10 cellular contexts compared by ENCODE assay signal in genomic region chr2:231670892-231671616, GRCh38. TPM values are rescaled to one million over a fixed set of nuclear protein-coding genes. Genes with fewer than 3 reads are reported as not detected.
A peak's percentile ranks its signal among the peaks of the same experiment; 100 is the strongest.
DNase-seq lines count a peak whose midpoint lies in the region; ATAC-seq and TF ChIP-seq lines count a peak whose summit lies in the region.
"Had no signal": no experiment of that assay in that cellular context is flagged by ENCODE, and none has a peak within 500 bp of the region (broad histone marks: within the 10 kb centered on the region; RNA-seq: fewer than 3 reads in every experiment).

No MANE protein-coding gene starts in this region.

- CTCF ChIA-PET in OCI-LY7 (lab: Charles Lee; ENCODE audit: unreplicated experiment): interaction anchor here (0.9 to 1.9 kb wide), 3 partner anchors 15 to 24 kb away, joined by 3 to 6 read pairs (median 4); no protein-coding TSS in a partner anchor

- H3K9ac ChIP-seq in H9 (ENCODE audit: extremely low read depth, insufficient read length, low read length): no peak overlapping the region
- H3K9ac ChIP-seq in iPS-18a (ENCODE audit: low read length): peak overlapping the region; percentile 11

- POLR2A ChIA-PET in OCI-LY7 (lab: Charles Lee): interaction anchor here (0.7 to 7.4 kb wide), 12 partner anchors 10 to 1418 kb away, joined by 3 to 201 read pairs (median 10); partner anchors contain the start of gene PTMA

- H3K27ac Mint-ChIP-seq in H9: peak overlapping the region in 2 of 3 experiments; percentile 87 to 88; a peak in 3 of 7 replicates

- no peak overlapping the region for H2BK12ac ChIP-seq in H9 (ENCODE audit: insufficient read length, low read depth, low read length)

- H3K4me2 ChIP-seq in H9 (ENCODE audit: insufficient read depth, insufficient read length, low read length) (no peak overlapping the region), OCI-LY7 (ENCODE audit: low read length) (peak overlapping the region; percentile 97)

- no peak overlapping the region for H3K23ac ChIP-seq in H9 (ENCODE audit: insufficient read length, low read depth, low read length)

- H2AK5ac ChIP-seq in H9 (ENCODE audit: insufficient read length, low read length): no peak overlapping the region

- peak overlapping the region; percentile 4 for H3K27ac ChIP-seq in H9 (ENCODE audit: insufficient read length, low read depth, low read length)
- peak overlapping the region; percentile 99 for H3K27ac ChIP-seq in OCI-LY7 (ENCODE audit: low read depth, low read length, poor library complexity, severe bottlenecking)
- H3K27ac ChIP-seq in iPS-18a (ENCODE audit: low read length): no peak overlapping the region
- H3K27ac ChIP-seq in upper lobe of right lung: peak overlapping the region; percentile 89
- H3K27ac ChIP-seq: pancreas, SJSA1 had no signal

- BruUV-seq in OCI-LY7 (replicated peaks; lab: Mats Ljungman, UMichigan): TSS peak; percentile 96

- H3K56ac ChIP-seq in H9 (ENCODE audit: insufficient read length, low read depth, low read length): no peak overlapping the region

- H4K5ac ChIP-seq in H9 (ENCODE audit: insufficient read length, low read depth, low read length): no peak overlapping the region

- no peak overlapping the region for H3K4me3 Mint-ChIP-seq in H9

- H3K4me1 Mint-ChIP-seq in H9: peaks cover 34 to 52% of the 10 kb centered on the region in 2 experiments

- peak overlapping the region; percentile 23 for H3K18ac ChIP-seq in H9 (ENCODE audit: insufficient read length, low read depth, low read length)

- no peaks in the 10 kb centered on the region for H3K9me3 Mint-ChIP-seq in H9

- intact Hi-C loops in OCI-LY7 (cut with micrococcal nuclease; ENCODE audit: unreplicated experiment): loop anchor here (5.0 to 10.0 kb wide), 3 partner anchors 159 to 276 kb away; partner anchors contain the start of genes B3GNT7 and NCL
- intact Hi-C loops in upper lobe of right lung (cut with DNase I): no loop called here

- H3K27me3 Mint-ChIP-seq in H9 (ENCODE audit: low read depth): no peaks in the 10 kb centered on the region

- H2AFZ ChIP-seq in H9 (ENCODE audit: low read length): no peak overlapping the region
- H2AFZ ChIP-seq in OCI-LY7 (ENCODE audit: low read length): no peak overlapping the region

- no peak overlapping the region for H4K91ac ChIP-seq in H9 (ENCODE audit: insufficient read length, low read depth, low read length)

- no peak overlapping the region for H2BK15ac ChIP-seq in H9 (ENCODE audit: low read depth, low read length)

- peak overlapping the region; percentile 10; the same call in 1 of the 2 replicates for H3K14ac ChIP-seq in H9 (ENCODE audit: insufficient read depth, low read length)

- WGBS in H9 (ENCODE audit: extremely low coverage, insufficient read length, low lambda C conversion rate): no CpG with 5 or more reads among the region's 8 CpGs

- H3K4me1 ChIP-seq in H9 (ENCODE audit: insufficient read depth, low read length) (peaks cover 12% of the 10 kb centered on the region; the same call in 1 of the 2 replicates), OCI-LY7 (ENCODE audit: insufficient read depth, low read length, poor library complexity, severe bottlenecking) (peaks cover 92% of the 10 kb centered on the region), iPS-18a (ENCODE audit: control insufficient read depth, low read depth, low read length) (peaks cover 31% of the 10 kb centered on the region), upper lobe of right lung (peaks cover 56% of the 10 kb centered on the region)

- H3K36me3 ChIP-seq in OCI-LY7 (ENCODE audit: insufficient read depth, low read length): no peaks in the 10 kb centered on the region
- H3K36me3 ChIP-seq in iPS-18a (ENCODE audit: control insufficient read depth, low read depth, low read length): no peaks in the 10 kb centered on the region
- H3K36me3 ChIP-seq in upper lobe of right lung: no peaks in the 10 kb centered on the region
- H3K36me3 ChIP-seq: pancreas, SJSA1 had no signal

- H4K20me1 ChIP-seq in H9 (ENCODE audit: control insufficient read depth, insufficient read depth, insufficient read length): no peaks in the 10 kb centered on the region
- no peaks in the 10 kb centered on the region for H4K20me1 ChIP-seq in OCI-LY7 (ENCODE audit: insufficient read depth, low read length)

- no peaks in the 10 kb centered on the region; a peak in 1 of 7 replicates for H3K36me3 Mint-ChIP-seq in H9 (ENCODE audit: insufficient read depth in 1 of 3, low read depth in 3 of 3)

- H3K9me2 ChIP-seq in OCI-LY7 (ENCODE audit: insufficient read depth, low read length): no peaks in the 10 kb centered on the region

- no peak for DNase-seq in GM12864 (ENCODE audit: low read depth)
- peak; percentile 66 for DNase-seq in H9
- DNase-seq in OCI-LY7 (ENCODE audit: low spot score): peak; percentile 72
- no peak for DNase-seq in upper lobe of right lung
- no peak for DNase-seq in SHP77 (lab: John Stamatoyannopoulos, UW)
- DNase-seq in SKM-1 treated with dmso at 0.1 percent for 144 hours (lab: John Stamatoyannopoulos, UW; ENCODE audit: unreplicated experiment): no peak
- DNase-seq in T-helper 2 cell: no peak

- no peak overlapping the region for H4K8ac ChIP-seq in H9 (replicated peaks; ENCODE audit: insufficient read length, low read depth, low read length)

- H3K27me3 ChIP-seq in H9 (ENCODE audit: insufficient read depth, low read length): no peaks in the 10 kb centered on the region
- no peaks in the 10 kb centered on the region for H3K27me3 ChIP-seq in iPS-18a (ENCODE audit: control insufficient read depth, insufficient read depth, low read length)
- H3K27me3 ChIP-seq in upper lobe of right lung: no peaks in the 10 kb centered on the region
- H3K27me3 ChIP-seq: pancreas, SJSA1 had no signal

- ATAC-seq in upper lobe of right lung: no peak
- ATAC-seq: pancreas had no signal

- no peaks in the 10 kb centered on the region for H3K9me3 ChIP-seq in H9 (ENCODE audit: control insufficient read depth, low read depth, low read length)
- no peaks in the 10 kb centered on the region for H3K9me3 ChIP-seq in OCI-LY7 (ENCODE audit: low read length)
- no peaks in the 10 kb centered on the region for H3K9me3 ChIP-seq in iPS-18a (ENCODE audit: control insufficient read depth, low read depth, low read length)
- no peaks in the 10 kb centered on the region for H3K9me3 ChIP-seq in upper lobe of right lung
- H3K9me3 ChIP-seq: pancreas, SJSA1 had no signal

- H3T11ph ChIP-seq in H9 (ENCODE audit: low read length): no peak overlapping the region

- TF ChIP-seq CTCF in GM12864 (IDR thresholded peaks at IDR 0.05; ENCODE audit: low read depth, low read length, missing control alignments) (peak; percentile 63), H9 (conservative IDR thresholded peaks at IDR 0.05) (peak; percentile 67), OCI-LY7 (conservative IDR thresholded peaks at IDR 0.05; ENCODE audit: low read length) (no peak), upper lobe of right lung (IDR thresholded peaks at IDR 0.05) (peak; percentile 38)

- no peak overlapping the region for H3K4ac ChIP-seq in H9 (ENCODE audit: low read depth, low read length)

- no peaks in the 10 kb centered on the region for H3K79me1 ChIP-seq in H9 (ENCODE audit: insufficient read depth, low read depth, low read length, poor library complexity, severe bottlenecking)

- H3K79me2 ChIP-seq in H9 (ENCODE audit: insufficient read depth, low read length) (no peaks in the 10 kb centered on the region), OCI-LY7 (ENCODE audit: insufficient read depth, low read depth, low read length) (no peaks in the 10 kb centered on the region)

- H3K23me2 ChIP-seq in H9 (ENCODE audit: insufficient read length, low read depth, low read length, poor library complexity, severe bottlenecking): peaks cover 3% of the 10 kb centered on the region

- peak overlapping the region; percentile 75 for H3K4me3 ChIP-seq in GM12864 (ENCODE audit: low read depth, low read length)
- peak overlapping the region; percentile 78 for H3K4me3 ChIP-seq in OCI-LY7 (ENCODE audit: low read depth, low read length, poor library complexity, severe bottlenecking)
- no peak overlapping the region for H3K4me3 ChIP-seq in iPS-18a (ENCODE audit: low read length)
- H3K4me3 ChIP-seq in upper lobe of right lung: no peak overlapping the region
- H3K4me3 ChIP-seq: pancreas, SJSA1 had no signal

- no peak overlapping the region for H2BK120ac ChIP-seq in H9 (ENCODE audit: low read depth, low read length, poor library complexity, severe bottlenecking)

- no peak overlapping the region for H2BK20ac ChIP-seq in H9 (ENCODE audit: low read depth, low read length, poor library complexity, severe bottlenecking)

- H2BK5ac ChIP-seq in H9 (ENCODE audit: insufficient read length, low read length): no peak overlapping the region

RNA-seq across cellular contexts. Expression of gene PTMA, which starts 37.3 kb away (rescaled TPM):
- total RNA-seq in H9 (2021) (1,963 and 2,010 TPM in 2 replicates), OCI-LY7 (2022) (3,053 and 3,088 TPM in 2 replicates), upper lobe of right lung (744 TPM)
- total RNA-seq in OCI-LY7 (2014; rRNA removed; shearing (Covaris generic)): 2,780 and 3,271 TPM in 2 replicates

Comparison
In these comparisons a context has a peak if more than half of its experiments do, and no peak if none do; other contexts are left out.
1. DNase-seq: peak in H9 (single experiment) and OCI-LY7 (single experiment); none in GM12864 (single experiment), upper lobe of right lung (single experiment), SHP77 (0 of 2), SKM-1 treated with dmso at 0.1 percent for 144 hours (single experiment) and T-helper 2 cell (0 of 5).
2. H3K4me3 ChIP-seq: peak in GM12864 (single experiment) and OCI-LY7 (single experiment); none in iPS-18a (single experiment) and upper lobe of right lung (single experiment).